Comparison of ENCODE assay signal across 26 cellular contexts in the genomic region with DNA sequence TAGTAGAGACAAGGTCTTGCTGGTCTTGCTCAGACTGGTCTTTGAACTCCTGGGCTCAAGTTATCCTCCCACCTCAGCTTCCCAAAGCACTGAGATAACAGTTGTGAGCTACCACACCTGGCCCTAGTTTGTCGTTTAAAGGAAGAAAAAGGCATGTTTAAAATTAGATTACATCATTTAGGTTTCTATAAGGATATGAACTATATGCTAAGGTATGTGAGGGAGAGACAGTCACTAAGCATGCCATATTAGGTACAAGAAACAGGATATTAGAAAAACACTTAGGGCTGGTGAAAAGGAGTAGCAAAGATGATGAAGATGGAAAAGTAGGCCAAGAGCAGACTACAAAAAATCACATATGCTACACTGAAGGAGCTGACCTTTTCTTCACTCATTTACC.
DNase-seq lines count a peak whose midpoint lies in the region; ATAC-seq, FAIRE-seq and TF ChIP-seq lines count a peak whose summit lies in the region.
"Had no signal": no experiment of that assay in that cellular context is flagged by ENCODE, and none has a peak within 500 bp of the region (broad histone marks: within the 10 kb centered on the region; RNA-seq: fewer than 3 reads in every experiment).

No MANE protein-coding gene starts in this region.

- H3K4me3 ChIP-seq in GM23248 (no peak overlapping the region), PC-3 (ENCODE audit: low read length) (no peak overlapping the region), endothelial cell of umbilical vein (replicated peaks in 1 of 3; ENCODE audit: insufficient read depth in 1 of 3, low read depth in 1 of 3, low read length in 3 of 3) (no peak overlapping the region), skeletal muscle cell (ENCODE audit: low read depth, low read length) (no peak overlapping the region), Peyer's patch (no peak overlapping the region)
- H3K4me3 ChIP-seq: body of pancreas, left ventricle myocardium inferior, right atrium auricular region, upper lobe of right lung had no signal

- H3F3A ChIP-seq in GM23248 (ENCODE audit: insufficient read depth) (no peaks in the 10 kb centered on the region), PC-3 (ENCODE audit: low read length, unreplicated experiment) (no peaks in the 10 kb centered on the region)

- H3K36me3 ChIP-seq in GM23248 (ENCODE audit: low read depth) (0 out of 2 replicates have a peak, but pooled peaks cover 10% of the 10 kb centered on the region), PC-3 (ENCODE audit: low read depth, low read length) (no peaks in the 10 kb centered on the region), endothelial cell of umbilical vein (ENCODE audit: control insufficient read depth in 2 of 2, extremely low read depth in 1 of 2, insufficient read depth in 2 of 2, low read length in 2 of 2) (no peaks in the 10 kb centered on the region), Peyer's patch (no peaks in the 10 kb centered on the region)
- H3K36me3 ChIP-seq: left ventricle myocardium inferior, right atrium auricular region, upper lobe of right lung had no signal

- H3K27ac ChIP-seq in GM23248 (no peak overlapping the region), PC-3 (ENCODE audit: low read length) (no peak overlapping the region), endothelial cell of umbilical vein (ENCODE audit: insufficient read depth, low read depth, low read length) (no peak overlapping the region), Peyer's patch (no peak overlapping the region)
- H3K27ac ChIP-seq: body of pancreas, C4-2B, left ventricle myocardium inferior, right atrium auricular region, upper lobe of right lung had no signal

- H3K4me1 ChIP-seq in GM23248 (ENCODE audit: insufficient read depth) (peaks cover 17% of the 10 kb centered on the region; the same call in 1 of the 2 replicates), PC-3 (ENCODE audit: insufficient read depth, low read length) (no peaks in the 10 kb centered on the region), endothelial cell of umbilical vein (ENCODE audit: control insufficient read depth, extremely low read depth, insufficient read depth, low read length) (peaks cover 3% of the 10 kb centered on the region), Peyer's patch (no peaks in the 10 kb centered on the region)
- H3K4me1 ChIP-seq: body of pancreas, Caco-2, left ventricle myocardium inferior, right atrium auricular region, upper lobe of right lung had no signal

- TF ChIP-seq CTCF in PC-3 (conservative IDR thresholded peaks at IDR 0.05; ENCODE audit: low read depth, low read length): no peak
- TF ChIP-seq CTCF in endothelial cell of umbilical vein (IDR thresholded peaks at IDR 0.05; ENCODE audit: extremely low read depth in 1 of 2, insufficient read depth in 1 of 2, low read depth in 1 of 2, low read length in 2 of 2): no peak
- no peak for TF ChIP-seq CTCF in Peyer's patch (IDR thresholded peaks at IDR 0.05)

- FAIRE-seq in endothelial cell of umbilical vein (lab: Jason Lieb, UNC): no peak
- FAIRE-seq: GM18507, GM19239 had no signal

- no peaks in the 10 kb centered on the region for H4K20me1 ChIP-seq in GM23248 (ENCODE audit: insufficient read depth)
- no peaks in the 10 kb centered on the region for H4K20me1 ChIP-seq in PC-3 (ENCODE audit: low read length)
- no peaks in the 10 kb centered on the region for H4K20me1 ChIP-seq in endothelial cell of umbilical vein (replicated peaks; ENCODE audit: control insufficient read depth, extremely low read depth, insufficient read depth, low read length)

- H3K4me3 Mint-ChIP-seq in stimulated activated effector memory CD8-positive, alpha-beta T cell treated with anti-CD3 and anti-CD28 coated beads, Interleukin-12 subunit alpha, Interleukin-12 subunit beta, amount 100 ng/mL, for 72 hours: no peak overlapping the region
- H3K4me3 Mint-ChIP-seq: activated B cell treated with CpG ODN at 0.5 μM for 24 hours; activated CD4-positive, alpha-beta T cell treated with anti-CD3 and anti-CD28 coated beads, Interleukin-2, amount 10 ng/mL, durations not matched to agents 7 days and 5 days; activated T-cell treated with anti-CD3 and anti-CD28 coated beads, Interleukin-2, amount 50 U/mL, for 24 hours had no signal

- H3K4me1 Mint-ChIP-seq in stimulated activated effector memory CD8-positive, alpha-beta T cell treated with anti-CD3 and anti-CD28 coated beads, Interleukin-12 subunit alpha, Interleukin-12 subunit beta, amount 100 ng/mL, for 72 hours: no peaks in the 10 kb centered on the region
- H3K4me1 Mint-ChIP-seq: activated B cell treated with CpG ODN at 0.5 μM for 24 hours; activated CD4-positive, alpha-beta T cell treated with anti-CD3 and anti-CD28 coated beads, Interleukin-2, amount 10 ng/mL, durations not matched to agents 7 days and 5 days had no signal

- H3K9ac ChIP-seq in GM23248: no peak overlapping the region
- no peak overlapping the region for H3K9ac ChIP-seq in PC-3 (ENCODE audit: low read length)
- no peak overlapping the region for H3K9ac ChIP-seq in endothelial cell of umbilical vein (replicated peaks; ENCODE audit: extremely low read depth, insufficient read depth, low read length)

- H3K9me1 ChIP-seq in endothelial cell of umbilical vein (replicated peaks; ENCODE audit: control insufficient read depth, extremely low read depth, insufficient read depth, low read length): peaks cover 3% of the 10 kb centered on the region

- 0% methylated on average over 1 of the region's 1 CpG for WGBS in GM23248 (ENCODE audit: low coverage in 1 of 2, low lambda C conversion rate in 2 of 2, missing lambda C conversion rate in 2 of 2), 2 experiments

- H3K27me3 ChIP-seq in GM23248 (replicated peaks; ENCODE audit: insufficient read depth): no peaks in the 10 kb centered on the region
- H3K27me3 ChIP-seq in PC-3 (ENCODE audit: low read length): no peaks in the 10 kb centered on the region
- no peaks in the 10 kb centered on the region for H3K27me3 ChIP-seq in endothelial cell of umbilical vein (ENCODE audit: control insufficient read depth in 2 of 2, insufficient read depth in 2 of 2, low read length in 2 of 2)
- H3K27me3 ChIP-seq in Peyer's patch: no peaks in the 10 kb centered on the region
- H3K27me3 ChIP-seq: body of pancreas, right atrium auricular region, upper lobe of right lung had no signal

- in situ Hi-C loops in GM23248 (cut with MboI): no loop called here

- intact Hi-C loops in PC-3 (cut with micrococcal nuclease): loop anchor here (5.0 to 10.0 kb wide), 3 partner anchors 73 to 450 kb away; partner anchors contain the start of gene ASCC3
- intact Hi-C loops in endothelial cell of umbilical vein (cut with micrococcal nuclease): no loop called here

- no peaks in the 10 kb centered on the region for H3K9me3 ChIP-seq in GM23248 (ENCODE audit: low read depth)
- no peaks in the 10 kb centered on the region for H3K9me3 ChIP-seq in PC-3 (ENCODE audit: low read length)
- H3K9me3 ChIP-seq in endothelial cell of umbilical vein (replicated peaks; ENCODE audit: control insufficient read depth, insufficient read depth, low read length): no peaks in the 10 kb centered on the region
- no peaks in the 10 kb centered on the region for H3K9me3 ChIP-seq in Peyer's patch
- H3K9me3 ChIP-seq: body of pancreas, Caco-2, left ventricle myocardium inferior, right atrium auricular region, upper lobe of right lung had no signal

- TF ChIP-seq POLR2A in endothelial cell of umbilical vein (IDR thresholded peaks at IDR 0.05; ENCODE audit: low read depth, low read length) (no peak), Peyer's patch (IDR thresholded peaks at IDR 0.05) (no peak)

- dilution Hi-C loops in endothelial cell of umbilical vein (cut with MboI; ENCODE audit: extremely low pct_ligation_motif_present, low sequenced_read_pairs): no loop called here

- BruUV-seq in PC-3 (replicated peaks; lab: Mats Ljungman, UMichigan) (no TSS peak), endothelial cell of umbilical vein (replicated peaks; lab: Mats Ljungman, UMichigan) (no TSS peak)

- POLR2A ChIA-PET in PC-3 (lab: Charles Lee; ENCODE audit: unreplicated experiment): no interaction called here
- POLR2A ChIA-PET in endothelial cell of umbilical vein (lab: Charles Lee): no interaction called here

- DNase-seq in GM23248 (peak; percentile 20), PC-3 (peak; percentile 3), endothelial cell of umbilical vein (ENCODE audit: low read depth, low spot score) (peak; percentile 3), skeletal muscle cell (ENCODE audit: low read depth) (peak; percentile 11), Peyer's patch (no peak), NCI-H2227 treated with DMSO at 0.1 percent for 48 hours (lab: John Stamatoyannopoulos, UW) (no peak)
- no peak for DNase-seq in stimulated activated effector memory CD8-positive, alpha-beta T cell treated with anti-CD3 and anti-CD28 coated beads, Interleukin-12 subunit alpha, Interleukin-12 subunit beta, amount 100 ng/mL, for 72 hours (ENCODE audit: low spot score in 2 of 2)
- DNase-seq: activated B cell treated with CpG ODN at 0.5 μM for 24 hours; activated CD4-positive, alpha-beta T cell treated with anti-CD3 and anti-CD28 coated beads, Interleukin-2, amount 10 ng/mL, durations not matched to agents 7 days and 5 days; activated effector memory CD4-positive, alpha-beta T cell treated with anti-CD3 and anti-CD28 coated beads, Interleukin-2, amount 50 U/mL, for 16 hours; activated T-cell treated with anti-CD3 and anti-CD28 coated beads, Interleukin-2, amount 50 U/mL, for 24 hours; body of pancreas; Caco-2; DMS79 treated with DMSO at 0.1 percent for 48 hours; H7; left ventricle myocardium inferior; NCI-H2107; NCI-H82; posterior cingulate gyrus; stimulated activated CD4-positive, alpha-beta T cell treated with anti-CD3 and anti-CD28 coated beads, Interleukin-1b, Interleukin-23, amount 100 ng/mL, for 48 hours; stimulated activated naive CD8-positive, alpha-beta T cell treated with anti-CD3 and anti-CD28 coated beads, Interleukin-15, Interleukin-2, amounts not matched to agents 100 U/mL and 50 U/mL, for 24 hours; upper lobe of right lung had no signal

- H3K4me2 ChIP-seq in GM23248 (ENCODE audit: unreplicated experiment) (no peak overlapping the region), PC-3 (ENCODE audit: low read length) (no peak overlapping the region), endothelial cell of umbilical vein (ENCODE audit: insufficient read depth, low read length) (no peak overlapping the region)

- no peak overlapping the region for H3K27ac Mint-ChIP-seq in stimulated activated effector memory CD8-positive, alpha-beta T cell treated with anti-CD3 and anti-CD28 coated beads, Interleukin-12 subunit alpha, Interleukin-12 subunit beta, amount 100 ng/mL, for 72 hours
- H3K27ac Mint-ChIP-seq: activated B cell treated with CpG ODN at 0.5 μM for 24 hours; activated CD4-positive, alpha-beta T cell treated with anti-CD3 and anti-CD28 coated beads, Interleukin-2, amount 10 ng/mL, durations not matched to agents 7 days and 5 days; activated T-cell treated with anti-CD3 and anti-CD28 coated beads, Interleukin-2, amount 50 U/mL, for 24 hours had no signal

- CTCF ChIA-PET in PC-3 (lab: Charles Lee): no interaction called here
- CTCF ChIA-PET in endothelial cell of umbilical vein (lab: Charles Lee): no interaction called here

- ATAC-seq in PC-3: no peak
- ATAC-seq in stimulated activated effector memory CD8-positive, alpha-beta T cell treated with anti-CD3 and anti-CD28 coated beads, Interleukin-12 subunit alpha, Interleukin-12 subunit beta, amount 100 ng/mL, for 72 hours: no peak
- ATAC-seq: body of pancreas; stimulated activated naive CD8-positive, alpha-beta T cell treated with anti-CD3 and anti-CD28 coated beads, Interleukin-15, Interleukin-2, amounts not matched to agents 100 U/mL and 50 U/mL, for 24 hours; upper lobe of right lung had no signal

- H3K79me2 ChIP-seq in GM23248 (ENCODE audit: insufficient read depth) (peaks cover 36% of the 10 kb centered on the region; the same call in 1 of the 2 replicates), PC-3 (ENCODE audit: low read length) (no peaks in the 10 kb centered on the region), endothelial cell of umbilical vein (ENCODE audit: control insufficient read depth, insufficient read depth, low read length) (no peaks in the 10 kb centered on the region)

- H3K36me3 Mint-ChIP-seq in stimulated activated effector memory CD8-positive, alpha-beta T cell treated with anti-CD3 and anti-CD28 coated beads, Interleukin-12 subunit alpha, Interleukin-12 subunit beta, amount 100 ng/mL, for 72 hours: peaks cover 4% of the 10 kb centered on the region

- H3K9me3 Mint-ChIP-seq in stimulated activated effector memory CD8-positive, alpha-beta T cell treated with anti-CD3 and anti-CD28 coated beads, Interleukin-12 subunit alpha, Interleukin-12 subunit beta, amount 100 ng/mL, for 72 hours: no peaks in the 10 kb centered on the region
- H3K9me3 Mint-ChIP-seq: activated B cell treated with CpG ODN at 0.5 μM for 24 hours; activated CD4-positive, alpha-beta T cell treated with anti-CD3 and anti-CD28 coated beads, Interleukin-2, amount 10 ng/mL, durations not matched to agents 7 days and 5 days; activated T-cell treated with anti-CD3 and anti-CD28 coated beads, Interleukin-2, amount 50 U/mL, for 24 hours had no signal

- H2AFZ ChIP-seq in GM23248 (no peak overlapping the region), PC-3 (ENCODE audit: low read length) (no peak overlapping the region), endothelial cell of umbilical vein (ENCODE audit: low read depth, low read length) (no peak overlapping the region)

- H3K9me2 ChIP-seq in GM23248 (ENCODE audit: insufficient read depth) (no peaks in the 10 kb centered on the region), PC-3 (replicated peaks; ENCODE audit: low read length) (no peaks in the 10 kb centered on the region)

Comparison
In these comparisons a context has a peak if more than half of its experiments do, and no peak if none do; other contexts are left out.
1. DNase-seq: peak in GM23248 (single experiment), PC-3 (single experiment), endothelial cell of umbilical vein (single experiment) and skeletal muscle cell (single experiment); none in Peyer's patch (0 of 3), stimulated activated effector memory CD8-positive, alpha-beta T cell treated with anti-CD3 and anti-CD28 coated beads, Interleukin-12 subunit alpha, Interleukin-12 subunit beta, amount 100 ng/mL, for 72 hours (0 of 2) and NCI-H2227 treated with DMSO at 0.1 percent for 48 hours (single experiment).